15 cellular contexts compared by ENCODE assay signal in the genomic region with DNA sequence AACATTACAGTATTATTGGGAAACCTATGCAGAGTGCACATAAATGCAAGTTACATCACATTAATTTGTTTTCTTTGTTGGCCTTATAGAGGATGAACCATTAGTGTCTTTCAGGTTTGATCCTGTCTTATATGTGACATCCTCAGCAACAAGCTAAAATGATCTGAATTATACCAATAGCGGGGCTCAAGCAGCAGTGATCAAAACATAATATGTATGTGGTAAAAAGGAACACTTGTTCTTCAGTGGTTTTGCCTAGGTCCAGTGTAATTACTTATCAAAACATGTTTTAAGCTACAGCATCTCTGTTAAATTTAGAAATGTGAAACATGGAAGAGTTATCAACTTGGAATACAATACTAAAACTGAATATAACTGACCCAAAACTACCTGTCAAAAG. TPM values are rescaled to one million over a fixed set of nuclear protein-coding genes. Genes with fewer than 3 reads are reported as not detected.
DNase-seq lines count a peak whose midpoint lies in the region; ATAC-seq and TF ChIP-seq lines count a peak whose summit lies in the region.
"Had no signal": no experiment of that assay in that cellular context is flagged by ENCODE, and none has a peak within 500 bp of the region (broad histone marks: within the 10 kb centered on the region; RNA-seq: fewer than 3 reads in every experiment).

No MANE protein-coding gene starts in this region.

- H2AFZ ChIP-seq in KMS-11 (ENCODE audit: low read depth), result no peak overlapping the region

- peaks cover under 1% of the 10 kb centered on the region for H3K4me1 Mint-ChIP-seq in activated naive CD4-positive, alpha-beta T cell treated with anti-CD3 and anti-CD28 coated beads for 36 hours (ENCODE audit: low read depth)
- peaks cover 2% of the 10 kb centered on the region for H3K4me1 Mint-ChIP-seq in activated naive CD4-positive, alpha-beta T cell treated with anti-CD3 and anti-CD28 coated beads, Interleukin-2, amount 10 ng/mL, durations not matched to agents 7 days and 5 days
- H3K4me1 Mint-ChIP-seq in activated CD8-positive, alpha-beta T cell treated with anti-CD3 and anti-CD28 coated beads for 36 hours (ENCODE audit: low read depth), result peaks cover 10% of the 10 kb centered on the region
- H3K4me1 Mint-ChIP-seq in naive thymus-derived CD8-positive, alpha-beta T cell, result peaks cover 0 to 6% (median 2%) of the 10 kb centered on the region in 4 donors
- H3K4me1 Mint-ChIP-seq: CD14-positive monocyte had no signal

- H3K4me3 ChIP-seq in KMS-11 (IDR thresholded peaks at IDR 0.05; ENCODE audit: insufficient read depth, low read depth, low read length), result no peak overlapping the region
- H3K4me3 ChIP-seq: Peyer's patch had no signal

- H3K27ac ChIP-seq in KMS-11, result no peak overlapping the region; the same call in 1 of the 2 replicates
- H3K27ac ChIP-seq: Peyer's patch had no signal

- TF ChIP-seq CTCF in KMS-11 (conservative IDR thresholded peaks at IDR 0.05; ENCODE audit: low read depth, low read length), result no peak
- TF ChIP-seq CTCF in activated CD8-positive, alpha-beta T cell treated with anti-CD3 and anti-CD28 coated beads for 36 hours (IDR thresholded peaks at IDR 0.05), result no peak

- H3K36me3 ChIP-seq in KMS-11 (ENCODE audit: insufficient read depth), result no peaks in the 10 kb centered on the region

- ATAC-seq in activated CD8-positive, alpha-beta T cell treated with anti-CD3 and anti-CD28 coated beads for 36 hours, result no peak
- no peak for ATAC-seq in naive thymus-derived CD8-positive, alpha-beta T cell
- no peak for ATAC-seq in GM18861 (IDR thresholded peaks at IDR 0.05; ENCODE audit: unreplicated experiment)

- intact Hi-C loops in activated naive CD4-positive, alpha-beta T cell treated with anti-CD3 and anti-CD28 coated beads for 36 hours (cut with micrococcal nuclease), result loop anchor here (10.0 kb wide), 2 partner anchors 954 to 1274 kb away; no protein-coding TSS in a partner anchor
- intact Hi-C loops in activated CD8-positive, alpha-beta T cell treated with anti-CD3 and anti-CD28 coated beads for 36 hours (cut with micrococcal nuclease), result loop anchor here (10.0 kb wide), 1 partner anchor 394 kb away; no protein-coding TSS in a partner anchor

- H3K36me3 Mint-ChIP-seq in activated naive CD4-positive, alpha-beta T cell treated with anti-CD3 and anti-CD28 coated beads for 36 hours (ENCODE audit: low read depth), result peaks cover 14% of the 10 kb centered on the region
- peaks cover 38% of the 10 kb centered on the region for H3K36me3 Mint-ChIP-seq in activated naive CD4-positive, alpha-beta T cell treated with anti-CD3 and anti-CD28 coated beads, Interleukin-2, amount 10 ng/mL, durations not matched to agents 7 days and 5 days
- peaks cover 41% of the 10 kb centered on the region for H3K36me3 Mint-ChIP-seq in activated CD8-positive, alpha-beta T cell treated with anti-CD3 and anti-CD28 coated beads for 36 hours (ENCODE audit: low read depth)
- H3K36me3 Mint-ChIP-seq in naive thymus-derived CD8-positive, alpha-beta T cell, result peaks cover 0 to 52% (median 1%) of the 10 kb centered on the region in 3 donors

- POLR2A ChIA-PET in activated CD8-positive, alpha-beta T cell treated with anti-CD3 and anti-CD28 coated beads for 36 hours (lab: Charles Lee), result interaction anchor here (2.4 to 3.9 kb wide), 3 partner anchors 9 to 26 kb away, joined by 8 to 29 read pairs (median 11); a partner anchor contains a TSS
- POLR2A ChIA-PET in naive thymus-derived CD8-positive, alpha-beta T cell (lab: Charles Lee), result no interaction called here

- no peaks in the 10 kb centered on the region for H3K79me2 ChIP-seq in KMS-11 (ENCODE audit: insufficient read depth, low read depth)

- H3K4me3 Mint-ChIP-seq in activated naive CD4-positive, alpha-beta T cell treated with anti-CD3 and anti-CD28 coated beads for 36 hours, result no peak overlapping the region
- no peak overlapping the region for H3K4me3 Mint-ChIP-seq in activated naive CD4-positive, alpha-beta T cell treated with anti-CD3 and anti-CD28 coated beads, Interleukin-2, amount 10 ng/mL, durations not matched to agents 7 days and 5 days
- H3K4me3 Mint-ChIP-seq in activated CD8-positive, alpha-beta T cell treated with anti-CD3 and anti-CD28 coated beads for 36 hours, result peak overlapping the region; percentile 5
- H3K4me3 Mint-ChIP-seq in naive thymus-derived CD8-positive, alpha-beta T cell, result no peak overlapping the region
- H3K4me3 Mint-ChIP-seq: CD14-positive monocyte had no signal

- no peak overlapping the region for H3K9ac ChIP-seq in KMS-11

- DNase-seq in activated naive CD4-positive, alpha-beta T cell treated with anti-CD3 and anti-CD28 coated beads for 36 hours, result no peak
- no peak for DNase-seq in activated naive CD4-positive, alpha-beta T cell treated with anti-CD3 and anti-CD28 coated beads, Interleukin-2, amount 10 ng/mL, durations not matched to agents 7 days and 5 days
- no peak for DNase-seq in activated CD8-positive, alpha-beta T cell treated with anti-CD3 and anti-CD28 coated beads for 36 hours
- DNase-seq in naive thymus-derived CD8-positive, alpha-beta T cell, result no peak
- no peak for DNase-seq in stimulated activated CD4-positive, alpha-beta T cell treated with anti-CD3 and anti-CD28 coated beads, Interleukin-15, amount 100 ng/mL, for 24 hours
- DNase-seq: H7, Karpas-422, NCI-H1417 treated with DMSO at 0.1 percent for 48 hours, NCI-H2029, NCI-H2171 treated with DMSO at 0.1 percent for 48 hours, NCI-H774, Peyer's patch had no signal

- peaks cover 52% of the 10 kb centered on the region for H3K4me1 ChIP-seq in KMS-11 (ENCODE audit: low read depth, poor library complexity, severe bottlenecking)
- H3K4me1 ChIP-seq: Peyer's patch had no signal

- H3K9me3 Mint-ChIP-seq in activated naive CD4-positive, alpha-beta T cell treated with anti-CD3 and anti-CD28 coated beads for 36 hours, result no peaks in the 10 kb centered on the region
- H3K9me3 Mint-ChIP-seq in activated naive CD4-positive, alpha-beta T cell treated with anti-CD3 and anti-CD28 coated beads, Interleukin-2, amount 10 ng/mL, durations not matched to agents 7 days and 5 days, result no peaks in the 10 kb centered on the region
- no peaks in the 10 kb centered on the region for H3K9me3 Mint-ChIP-seq in activated CD8-positive, alpha-beta T cell treated with anti-CD3 and anti-CD28 coated beads for 36 hours
- H3K9me3 Mint-ChIP-seq in naive thymus-derived CD8-positive, alpha-beta T cell, result no peaks in the 10 kb centered on the region
- H3K9me3 Mint-ChIP-seq: CD14-positive monocyte had no signal

- H3K27ac Mint-ChIP-seq in activated naive CD4-positive, alpha-beta T cell treated with anti-CD3 and anti-CD28 coated beads for 36 hours, result peak overlapping the region; percentile 58
- H3K27ac Mint-ChIP-seq in activated naive CD4-positive, alpha-beta T cell treated with anti-CD3 and anti-CD28 coated beads, Interleukin-2, amount 10 ng/mL, durations not matched to agents 7 days and 5 days, result no peak overlapping the region
- peak overlapping the region; percentile 59 for H3K27ac Mint-ChIP-seq in activated CD8-positive, alpha-beta T cell treated with anti-CD3 and anti-CD28 coated beads for 36 hours
- peak overlapping the region in 8 of 10 donors; percentile 4 to 61 (median 36) for H3K27ac Mint-ChIP-seq in naive thymus-derived CD8-positive, alpha-beta T cell

- H3K27me3 Mint-ChIP-seq in activated naive CD4-positive, alpha-beta T cell treated with anti-CD3 and anti-CD28 coated beads for 36 hours (ENCODE audit: low read depth), result no peaks in the 10 kb centered on the region
- H3K27me3 Mint-ChIP-seq in activated naive CD4-positive, alpha-beta T cell treated with anti-CD3 and anti-CD28 coated beads, Interleukin-2, amount 10 ng/mL, durations not matched to agents 7 days and 5 days, result no peaks in the 10 kb centered on the region
- no peaks in the 10 kb centered on the region for H3K27me3 Mint-ChIP-seq in activated CD8-positive, alpha-beta T cell treated with anti-CD3 and anti-CD28 coated beads for 36 hours
- no peaks in the 10 kb centered on the region for H3K27me3 Mint-ChIP-seq in naive thymus-derived CD8-positive, alpha-beta T cell

- CTCF ChIA-PET in activated naive CD4-positive, alpha-beta T cell treated with anti-CD3 and anti-CD28 coated beads for 36 hours (lab: Charles Lee), result no interaction called here
- CTCF ChIA-PET in activated naive CD4-positive, alpha-beta T cell treated with anti-CD3 and anti-CD28 coated beads, Interleukin-2, amount 10 ng/mL, durations not matched to agents 7 days and 5 days (lab: Charles Lee), result no interaction called here
- CTCF ChIA-PET in activated CD8-positive, alpha-beta T cell treated with anti-CD3 and anti-CD28 coated beads for 36 hours (lab: Charles Lee), result no interaction called here

- H4K20me1 ChIP-seq in KMS-11 (ENCODE audit: insufficient read depth), result no peaks in the 10 kb centered on the region

- no peaks in the 10 kb centered on the region for H3K27me3 ChIP-seq in KMS-11 (ENCODE audit: insufficient read depth, low read depth)
- H3K27me3 ChIP-seq: Peyer's patch had no signal

- H3K4me2 ChIP-seq in KMS-11, result peak overlapping the region; percentile 22; the same call in 1 of the 2 replicates

RNA-seq across cellular contexts. Expression of a gene that starts 9.1 kb away (rescaled TPM):
- 10 to 100 TPM; 25.9 to 27.2 TPM for total RNA-seq in activated naive CD4-positive, alpha-beta T cell treated with anti-CD3 and anti-CD28 coated beads for 36 hours
- 10 to 100 TPM; 11.3 to 13.4 TPM for total RNA-seq in activated CD8-positive, alpha-beta T cell treated with anti-CD3 and anti-CD28 coated beads for 36 hours
- 10 to 100 TPM; 14.7 to 16.5 TPM for total RNA-seq in naive thymus-derived CD8-positive, alpha-beta T cell
- polyA plus RNA-seq in naive thymus-derived CD8-positive, alpha-beta T cell, result 10 to 100 TPM; 17.0 to 21.4 (median 19.1) TPM

RNA-seq across cellular contexts. Expression of a gene that starts 26.3 kb away (rescaled TPM):
- 100 to 1,000 TPM; 744 to 766 TPM for total RNA-seq in activated naive CD4-positive, alpha-beta T cell treated with anti-CD3 and anti-CD28 coated beads for 36 hours
- 1,000 to 10,000 TPM; 1,745 to 1,759 TPM for total RNA-seq in activated CD8-positive, alpha-beta T cell treated with anti-CD3 and anti-CD28 coated beads for 36 hours
- total RNA-seq in naive thymus-derived CD8-positive, alpha-beta T cell, result 100 to 1,000 TPM; 205 to 213 TPM
- 100 to 1,000 TPM; 501 to 515 (median 513) TPM for polyA plus RNA-seq in naive thymus-derived CD8-positive, alpha-beta T cell
